12 cellular contexts compared by ENCODE assay signal in the genomic region with DNA sequence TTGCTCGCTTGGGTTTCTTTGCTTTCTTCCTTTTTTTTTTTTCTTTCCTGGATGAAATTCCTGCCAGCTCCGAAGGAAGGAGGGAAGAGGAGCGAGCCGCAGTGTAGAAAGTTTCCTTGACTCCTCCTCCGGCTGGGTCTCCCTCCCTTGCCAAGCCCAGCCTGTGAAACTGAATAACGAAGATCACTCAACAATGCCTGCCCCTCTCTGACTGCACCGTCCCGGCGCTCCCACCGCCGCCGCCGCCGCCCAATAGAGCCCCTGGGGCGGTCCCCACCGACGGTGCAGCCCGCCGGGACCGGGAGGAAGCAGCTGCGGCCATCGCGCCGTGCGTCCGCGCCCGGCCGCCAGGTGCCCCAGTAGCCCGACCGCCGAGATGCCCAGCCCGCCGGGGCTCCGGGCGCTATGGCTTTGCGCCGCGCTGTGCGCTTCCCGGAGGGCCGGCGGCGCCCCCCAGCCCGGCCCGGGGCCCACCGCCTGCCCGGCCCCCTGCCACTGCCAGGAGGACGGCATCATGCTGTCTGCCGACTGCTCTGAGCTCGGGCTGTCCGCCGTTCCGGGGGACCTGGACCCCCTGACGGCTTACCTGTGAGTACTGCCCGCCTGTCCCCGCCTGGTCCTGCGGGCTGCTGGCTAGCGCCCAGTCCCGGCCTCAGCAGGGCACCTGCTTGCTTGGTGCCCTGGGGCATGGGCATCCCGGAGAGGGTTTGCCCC. TPM values are rescaled to one million over a fixed set of nuclear protein-coding genes. Genes with fewer than 3 reads are reported as not detected.
DNase-seq lines count a peak whose midpoint lies in the region; ATAC-seq and TF ChIP-seq lines count a peak whose summit lies in the region.
"Had no signal": no experiment of that assay in that cellular context is flagged by ENCODE, and none has a peak within 500 bp of the region (broad histone marks: within the 10 kb centered on the region; RNA-seq: fewer than 3 reads in every experiment).

A gene with protein sequence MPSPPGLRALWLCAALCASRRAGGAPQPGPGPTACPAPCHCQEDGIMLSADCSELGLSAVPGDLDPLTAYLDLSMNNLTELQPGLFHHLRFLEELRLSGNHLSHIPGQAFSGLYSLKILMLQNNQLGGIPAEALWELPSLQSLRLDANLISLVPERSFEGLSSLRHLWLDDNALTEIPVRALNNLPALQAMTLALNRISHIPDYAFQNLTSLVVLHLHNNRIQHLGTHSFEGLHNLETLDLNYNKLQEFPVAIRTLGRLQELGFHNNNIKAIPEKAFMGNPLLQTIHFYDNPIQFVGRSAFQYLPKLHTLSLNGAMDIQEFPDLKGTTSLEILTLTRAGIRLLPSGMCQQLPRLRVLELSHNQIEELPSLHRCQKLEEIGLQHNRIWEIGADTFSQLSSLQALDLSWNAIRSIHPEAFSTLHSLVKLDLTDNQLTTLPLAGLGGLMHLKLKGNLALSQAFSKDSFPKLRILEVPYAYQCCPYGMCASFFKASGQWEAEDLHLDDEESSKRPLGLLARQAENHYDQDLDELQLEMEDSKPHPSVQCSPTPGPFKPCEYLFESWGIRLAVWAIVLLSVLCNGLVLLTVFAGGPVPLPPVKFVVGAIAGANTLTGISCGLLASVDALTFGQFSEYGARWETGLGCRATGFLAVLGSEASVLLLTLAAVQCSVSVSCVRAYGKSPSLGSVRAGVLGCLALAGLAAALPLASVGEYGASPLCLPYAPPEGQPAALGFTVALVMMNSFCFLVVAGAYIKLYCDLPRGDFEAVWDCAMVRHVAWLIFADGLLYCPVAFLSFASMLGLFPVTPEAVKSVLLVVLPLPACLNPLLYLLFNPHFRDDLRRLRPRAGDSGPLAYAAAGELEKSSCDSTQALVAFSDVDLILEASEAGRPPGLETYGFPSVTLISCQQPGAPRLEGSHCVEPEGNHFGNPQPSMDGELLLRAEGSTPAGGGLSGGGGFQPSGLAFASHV (plus strand): TSS at position 186 of the 714 bp plus-strand sequence. CDS start 191 bp downstream, at position 377.

- H3K27ac Mint-ChIP-seq in chondrocyte (ENCODE audit: unreplicated experiment) (no peak within 1 kb of the TSS), Caco-2 (ENCODE audit: unreplicated experiment) (no peak within 1 kb of the TSS)

- peak within 1 kb of the TSS; percentile 43 for H3K4me3 ChIP-seq in suprapubic skin
- no peak within 1 kb of the TSS for H3K4me3 ChIP-seq in Caco-2 (ENCODE audit: low read depth, low read length)
- H3K4me3 ChIP-seq: lung had no signal

- TF ChIP-seq POLR2A in suprapubic skin (IDR thresholded peaks at IDR 0.05): no peak

- H3K27me3 Mint-ChIP-seq in chondrocyte (ENCODE audit: low read depth) (peaks cover 34% of the 10 kb centered on the region), Caco-2 (ENCODE audit: insufficient read depth, unreplicated experiment) (no peaks in the 10 kb centered on the region)

- H3K4me1 Mint-ChIP-seq in chondrocyte (ENCODE audit: low read depth) (peaks cover 3% of the 10 kb centered on the region), Caco-2 (ENCODE audit: low read depth, unreplicated experiment) (peaks cover 20% of the 10 kb centered on the region)

- H3K36me3 ChIP-seq in suprapubic skin (no peaks in the 10 kb centered on the region), Caco-2 (ENCODE audit: control insufficient read depth, insufficient read depth, low read length) (no peaks in the 10 kb centered on the region)

- H3K9me3 ChIP-seq in suprapubic skin (no peaks in the 10 kb centered on the region), Caco-2 (no peaks in the 10 kb centered on the region)

- intact Hi-C loops in left colon (cut with DNase I, micrococcal nuclease) (loop anchor here in 1 of 2 donors (5.0 kb wide), 1 partner anchor 119 kb away; no protein-coding TSS in a partner anchor), Caco-2 (cut with micrococcal nuclease; ENCODE audit: unreplicated experiment) (loop anchor here (1.0 kb wide), 1 partner anchor 122 kb away; no protein-coding TSS in a partner anchor)

- peak; percentile 51 for ATAC-seq in left colon

- H3K27me3 ChIP-seq in suprapubic skin: peaks cover 36% of the 10 kb centered on the region
- no peaks in the 10 kb centered on the region for H3K27me3 ChIP-seq in Caco-2 (replicated peaks; ENCODE audit: control insufficient read depth, insufficient read depth, low read length)

- WGBS in suprapubic skin: 1% methylated on average over 15 of the region's 61 CpGs

- H3K4me1 ChIP-seq in suprapubic skin (peaks cover 22% of the 10 kb centered on the region), Caco-2 (peaks cover 21% of the 10 kb centered on the region)

- POLR2A ChIA-PET in Caco-2 (lab: Charles Lee): interaction anchor here (0.6 kb wide), 1 partner anchor 400 kb away, joined by 3 read pairs; no protein-coding TSS in a partner anchor

- TF ChIP-seq CTCF in chondrocyte (IDR thresholded peaks at IDR 0.05): no peak
- peak in 1 of 2 donors; percentile 10 for TF ChIP-seq CTCF in suprapubic skin (IDR thresholded peaks at IDR 0.05)
- TF ChIP-seq CTCF in Caco-2 (IDR thresholded peaks at IDR 0.05; ENCODE audit: insufficient read depth in 1 of 2, low read depth in 1 of 2, low read length in 1 of 2, severe bottlenecking in 1 of 2, unreplicated experiment in 1 of 2): no peak

- BruUV-seq in Caco-2 (replicated peaks; lab: Mats Ljungman, UMichigan): no TSS peak

- no peak within 1 kb of the TSS for H3K27ac ChIP-seq in suprapubic skin

- CTCF ChIA-PET in Caco-2 (lab: Charles Lee): interaction anchor here (0.5 to 2.4 kb wide), 7 partner anchors 19 to 526 kb away, joined by 3 to 16 read pairs (median 5); no protein-coding TSS in a partner anchor

- no peak for TF ChIP-seq EP300 in suprapubic skin (IDR thresholded peaks at IDR 0.05)

- H3K9me3 Mint-ChIP-seq in chondrocyte (ENCODE audit: low read depth) (no peaks in the 10 kb centered on the region), Caco-2 (ENCODE audit: unreplicated experiment) (no peaks in the 10 kb centered on the region)

- H3K36me3 Mint-ChIP-seq in chondrocyte (ENCODE audit: low read depth) (no peaks in the 10 kb centered on the region), Caco-2 (ENCODE audit: insufficient read depth, unreplicated experiment) (no peaks in the 10 kb centered on the region)

- DNase-seq in NCI-H146 (lab: John Stamatoyannopoulos, UW) (peak; percentile 19), NCI-H146 treated with DMSO at 0.1 percent for 48 hours (lab: John Stamatoyannopoulos, UW; ENCODE audit: unreplicated experiment) (no peak), chondrocyte (ENCODE audit: low spot score) (peak; percentile 86), left colon (peak in 1 of 2 donors; percentile 39), suprapubic skin (ENCODE audit: low spot score in 2 of 2) (no peak), OCI-M1 (lab: John Stamatoyannopoulos, UW) (no peak), HuH-7.5 (ENCODE audit: low spot score) (no peak), Caco-2 (no peak)
- DNase-seq: activated CD4-positive, alpha-beta T cell treated with anti-CD3 and anti-CD28 coated beads for 48 hours; cerebellar nuclear complex had no signal

- H3K4me3 Mint-ChIP-seq in chondrocyte (ENCODE audit: unreplicated experiment): peak within 1 kb of the TSS; percentile 71
- no peak within 1 kb of the TSS for H3K4me3 Mint-ChIP-seq in Caco-2 (ENCODE audit: unreplicated experiment)

RNA-seq across cellular contexts. Expression of the gene that starts here (rescaled TPM):
- 1.4 to 4.1 TPM (median 1.8 TPM) in 3 replicates for total RNA-seq in chondrocyte
- total RNA-seq in left colon: 1 to 10 TPM; 1.1 to 1.9 TPM
- total RNA-seq in suprapubic skin: 1 to 10 TPM; 1.6 to 4.9 (median 4.1) TPM
- total RNA-seq in Caco-2 (2022): 0.36 TPM in 1 of 2 replicates, not detected in the other
- total RNA-seq: HT1080 had no signal

Comparison
In these comparisons a context has a peak if more than half of its experiments do, and no peak if none do; other contexts are left out.
1. DNase-seq: peak in NCI-H146 (single experiment) and chondrocyte (single experiment); none in NCI-H146 treated with DMSO at 0.1 percent for 48 hours (single experiment), suprapubic skin (0 of 2), OCI-M1 (single experiment), HuH-7.5 (single experiment) and Caco-2 (0 of 2).